In the genomic region with DNA sequence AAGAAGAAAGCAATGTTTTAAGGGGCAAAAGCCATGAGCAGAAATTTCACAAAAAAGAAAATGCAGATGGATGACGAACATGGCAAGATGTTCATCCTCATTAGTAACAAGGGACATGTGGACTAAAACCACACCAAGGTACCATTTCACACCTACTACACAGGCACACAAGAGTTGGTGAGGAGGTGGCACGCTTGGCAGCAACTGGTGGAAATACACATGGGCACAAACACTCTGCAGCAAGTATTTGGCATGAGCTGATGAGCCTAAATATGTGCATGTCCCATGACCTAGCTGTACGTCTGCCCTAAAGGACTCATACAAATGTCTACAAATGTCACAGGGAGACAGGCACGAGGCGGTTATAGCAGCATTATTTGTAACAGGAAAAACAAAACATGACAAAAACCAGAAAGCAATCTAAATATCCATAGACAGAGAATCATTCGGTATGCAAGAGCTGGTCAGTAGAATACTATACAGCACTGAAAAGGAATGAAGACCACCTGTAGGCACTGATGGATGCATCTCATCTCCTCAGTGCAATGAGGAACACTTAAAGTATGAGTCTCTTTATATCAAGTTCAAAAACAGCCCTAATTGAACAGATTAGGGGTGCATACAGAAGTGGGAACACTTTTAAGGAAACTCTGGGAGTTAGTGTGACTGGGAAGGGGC, we compare ENCODE assay signal across 1 cellular context.
TF ChIP-seq lines count a peak whose summit lies in the region.

No MANE protein-coding gene starts in this region.

TF ChIP-seq in GM23338, 12 proteins besides CTCF, POLR2A, EP300 and RAD21 (continued from another document):
- no peak for TF ChIP-seq ZNF331 (CRISPR knock-in tag; IDR thresholded peaks at IDR 0.05; ENCODE audit: low read depth)
- TF ChIP-seq, protein P1, sequence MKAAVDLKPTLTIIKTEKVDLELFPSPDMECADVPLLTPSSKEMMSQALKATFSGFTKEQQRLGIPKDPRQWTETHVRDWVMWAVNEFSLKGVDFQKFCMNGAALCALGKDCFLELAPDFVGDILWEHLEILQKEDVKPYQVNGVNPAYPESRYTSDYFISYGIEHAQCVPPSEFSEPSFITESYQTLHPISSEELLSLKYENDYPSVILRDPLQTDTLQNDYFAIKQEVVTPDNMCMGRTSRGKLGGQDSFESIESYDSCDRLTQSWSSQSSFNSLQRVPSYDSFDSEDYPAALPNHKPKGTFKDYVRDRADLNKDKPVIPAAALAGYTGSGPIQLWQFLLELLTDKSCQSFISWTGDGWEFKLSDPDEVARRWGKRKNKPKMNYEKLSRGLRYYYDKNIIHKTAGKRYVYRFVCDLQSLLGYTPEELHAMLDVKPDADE (IDR thresholded peaks at IDR 0.05), result no peak
- no peak for TF ChIP-seq ZNF462 (CRISPR knock-in tag; IDR thresholded peaks at IDR 0.05)
- no peak for TF ChIP-seq STAT1 (IDR thresholded peaks at IDR 0.05; ENCODE audit: unreplicated experiment)
- no peak for TF ChIP-seq ZNF114 (CRISPR knock-in tag; IDR thresholded peaks at IDR 0.05)
- no peak for TF ChIP-seq JUNB (IDR thresholded peaks at IDR 0.05; ENCODE audit: unreplicated experiment)
- no peak for TF ChIP-seq POLR2AphosphoS5 (IDR thresholded peaks at IDR 0.05; ENCODE audit: low read depth)
- no peak for TF ChIP-seq NANOG (IDR thresholded peaks at IDR 0.05; ENCODE audit: borderline replicate concordance)
